In genomic region chr12:131129839-131130238, GRCh38 we compare ENCODE assay signal across 12 cellular contexts.
A peak's percentile ranks its signal among the peaks of the same experiment; 100 is the strongest.
DNase-seq lines count a peak whose midpoint lies in the region; ATAC-seq and TF ChIP-seq lines count a peak whose summit lies in the region.
"Had no signal": no experiment of that assay in that cellular context is flagged by ENCODE, and none has a peak within 500 bp of the region (broad histone marks: within the 10 kb centered on the region; RNA-seq: fewer than 3 reads in every experiment).

No MANE protein-coding gene starts in this region.

- DNase-seq in cardiac septum (ENCODE audit: low spot score) (peak; percentile 53), Right ventricle myocardium inferior (ENCODE audit: missing footprints) (no peak), SJSA1 (ENCODE audit: low read depth in 1 of 2, low spot score in 2 of 2) (peak; percentile 74 to 77), left kidney (ENCODE audit: low read depth, low spot score) (peak; percentile 39), ureter (ENCODE audit: low spot score) (peak; percentile 34), psoas muscle (no peak)
- DNase-seq: activated naive CD4-positive, alpha-beta T cell treated with anti-CD3 and anti-CD28 coated beads, Interleukin-2, amount 50 U/mL, for 16 hours; left ventricle myocardium superior; NCI-H1048; testis had no signal

- WGBS in psoas muscle, 3 donors: 62 to 73% (median 68%) methylated on average over 11 of the region's 11 CpGs

- no peak for TF ChIP-seq CTCF in psoas muscle (IDR thresholded peaks at IDR 0.05)

- no peaks in the 10 kb centered on the region for H3K9me3 ChIP-seq in SJSA1 (replicated peaks)
- H3K9me3 ChIP-seq in psoas muscle: no peaks in the 10 kb centered on the region
- H3K9me3 ChIP-seq: testis had no signal

- H3K27me3 ChIP-seq in SJSA1 (replicated peaks) (no peaks in the 10 kb centered on the region), psoas muscle (ENCODE audit: insufficient read depth in 3 of 3, low read length in 2 of 3) (no peaks in the 10 kb centered on the region)
- H3K27me3 ChIP-seq: testis had no signal

- ATAC-seq in Right ventricle myocardium inferior (no peak), GM21723 (IDR thresholded peaks at IDR 0.05; ENCODE audit: unreplicated experiment) (no peak), psoas muscle (no peak), HG03196 (IDR thresholded peaks at IDR 0.05; ENCODE audit: unreplicated experiment) (no peak)
- ATAC-seq: left ventricle myocardium superior had no signal

- H3K27ac ChIP-seq in SJSA1: no peak overlapping the region
- no peak overlapping the region for H3K27ac ChIP-seq in psoas muscle
- H3K27ac ChIP-seq: testis had no signal

- H3K4me1 ChIP-seq in SJSA1 (replicated peaks) (peaks cover 18% of the 10 kb centered on the region), psoas muscle (no peaks in the 10 kb centered on the region)

- no peaks in the 10 kb centered on the region for H3K36me3 ChIP-seq in SJSA1
- H3K36me3 ChIP-seq in psoas muscle (ENCODE audit: insufficient read depth in 1 of 2, low read depth in 1 of 2): no peaks in the 10 kb centered on the region

- no peak overlapping the region for H3K4me3 ChIP-seq in SJSA1
- H3K4me3 ChIP-seq in psoas muscle: no peak overlapping the region
- H3K4me3 ChIP-seq: testis had no signal

- intact Hi-C loops in cardiac septum (cut with DNase I): no loop called here
- intact Hi-C loops in Right ventricle myocardium inferior (cut with DNase I): no loop called here
- intact Hi-C loops in psoas muscle (cut with DNase I): no loop called here

Comparison
In these comparisons a context has a peak if more than half of its experiments do, and no peak if none do; other contexts are left out.
1. DNase-seq: peak in cardiac septum (single experiment), SJSA1 (2 of 2), left kidney (single experiment) and ureter (single experiment); none in Right ventricle myocardium inferior (single experiment) and psoas muscle (0 of 2).